In the genomic region with DNA sequence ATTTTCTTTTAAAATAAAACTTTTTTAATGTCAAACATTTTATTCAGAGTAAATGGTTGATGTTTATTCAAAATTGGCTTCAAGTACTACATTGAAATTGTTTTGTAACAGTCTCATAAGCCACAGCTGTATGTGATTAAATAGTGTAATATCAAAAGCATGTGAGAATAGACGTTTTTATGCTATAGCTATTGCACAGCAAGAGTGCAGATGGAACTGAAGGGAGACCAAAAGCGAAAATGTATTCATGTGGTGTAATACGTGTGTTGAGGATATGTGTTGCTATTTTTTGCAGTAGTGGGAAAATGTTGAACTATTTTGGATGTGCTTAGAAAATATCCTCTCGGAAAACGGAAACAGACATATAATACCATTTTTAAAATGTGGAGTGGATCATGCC, we compare ENCODE assay signal across 15 cellular contexts. TPM values are rescaled to one million over a fixed set of nuclear protein-coding genes. Genes with fewer than 3 reads are reported as not detected.
DNase-seq lines count a peak whose midpoint lies in the region; ATAC-seq, FAIRE-seq and TF ChIP-seq lines count a peak whose summit lies in the region.
"Had no signal": no experiment of that assay in that cellular context is flagged by ENCODE, and none has a peak within 500 bp of the region (broad histone marks: within the 10 kb centered on the region; RNA-seq: fewer than 3 reads in every experiment).

No MANE protein-coding gene starts in this region.

- H3K27me3 ChIP-seq in BE2C (no peaks in the 10 kb centered on the region), esophagus muscularis mucosa (no peaks in the 10 kb centered on the region), rectal smooth muscle tissue (ENCODE audit: control insufficient read depth, insufficient read depth, low read length) (no peaks in the 10 kb centered on the region)

- H3K4me3 ChIP-seq in BE2C (ENCODE audit: low read depth, low read length) (peak overlapping the region; percentile 52), esophagus muscularis mucosa (peak overlapping the region; percentile 63 to 74 (median 66)), rectal smooth muscle tissue (ENCODE audit: low read length) (peak overlapping the region; percentile 37)

- DNase-seq in BE2C (no peak), RCC 7860 (ENCODE audit: low spot score) (peak; percentile 16), esophagus muscularis mucosa (ENCODE audit: extremely low spot score) (no peak), GM10248 (ENCODE audit: extremely low spot score) (no peak)
- DNase-seq: activated naive CD4-positive, alpha-beta T cell; CD8-positive, alpha-beta T cell; dorsolateral prefrontal cortex; NCI-H1417; nephron progenitor cell; stimulated activated CD4-positive, alpha-beta T cell treated with anti-CD3 and anti-CD28 coated beads, Interleukin-2, amount 100 ng/mL, for 24 hours; stimulated activated naive CD8-positive, alpha-beta T cell treated with anti-CD3 and anti-CD28 coated beads, Interleukin-15, amount 100 ng/mL, for 72 hours had no signal

- intact Hi-C loops in esophagus muscularis mucosa (cut with DNase I), result loop anchor here (10.0 kb wide), 2 partner anchors 148 to 248 kb away; no protein-coding TSS in a partner anchor

- CTCF ChIA-PET in GM10248 (lab: Yijun Ruan, JAX), result no interaction called here

- H3K9me3 ChIP-seq in BE2C, result no peaks in the 10 kb centered on the region
- no peaks in the 10 kb centered on the region for H3K9me3 ChIP-seq in esophagus muscularis mucosa

- WGBS in esophagus muscularis mucosa, result 62% methylated on average over 5 of the region's 5 CpGs

- H3K36me3 ChIP-seq in BE2C, result no peaks in the 10 kb centered on the region
- no peaks in the 10 kb centered on the region for H3K36me3 ChIP-seq in esophagus muscularis mucosa
- H3K36me3 ChIP-seq in rectal smooth muscle tissue (ENCODE audit: control insufficient read depth, insufficient read depth, low read length), result no peaks in the 10 kb centered on the region

- FAIRE-seq in RCC 7860 (lab: Jason Lieb, UNC), result peak; percentile 37

- no peak for TF ChIP-seq POLR2A in esophagus muscularis mucosa (IDR thresholded peaks at IDR 0.05; ENCODE audit: low read depth)

- no peak overlapping the region for H3K9ac ChIP-seq in rectal smooth muscle tissue (ENCODE audit: low read length)

- TF ChIP-seq EP300 in esophagus muscularis mucosa (IDR thresholded peaks at IDR 0.05), result no peak

- peak overlapping the region; percentile 52 to 88 (median 73) for H3K27ac ChIP-seq in esophagus muscularis mucosa (replicated peaks in 1 of 4)
- peak overlapping the region; percentile 6 for H3K27ac ChIP-seq in rectal smooth muscle tissue (ENCODE audit: low read depth, low read length)

- no peaks in the 10 kb centered on the region for H3K4me1 ChIP-seq in BE2C
- H3K4me1 ChIP-seq in esophagus muscularis mucosa, result peaks cover 22 to 64% (median 46%) of the 10 kb centered on the region in 4 donors
- H3K4me1 ChIP-seq in rectal smooth muscle tissue (ENCODE audit: control insufficient read depth, insufficient read depth, low read length), result peaks cover 5% of the 10 kb centered on the region

- no peak for TF ChIP-seq CTCF in BE2C (IDR thresholded peaks at IDR 0.05; ENCODE audit: low read depth, low read length)
- no peak for TF ChIP-seq CTCF in esophagus muscularis mucosa (IDR thresholded peaks at IDR 0.05)
- no peak for TF ChIP-seq CTCF in GM10248 (IDR thresholded peaks at IDR 0.05; ENCODE audit: control extremely low read depth, extremely low read depth, low read depth, missing control alignments)

- POLR2A ChIA-PET in GM10248 (lab: Yijun Ruan, JAX), result no interaction called here

- ATAC-seq in HG03520 (IDR thresholded peaks at IDR 0.05; ENCODE audit: unreplicated experiment) (no peak), HG02642 (IDR thresholded peaks at IDR 0.05; ENCODE audit: poor library complexity, unreplicated experiment) (no peak), HG03175 (IDR thresholded peaks at IDR 0.05; ENCODE audit: unreplicated experiment) (no peak)
- ATAC-seq: CD8-positive, alpha-beta T cell; stimulated activated naive CD8-positive, alpha-beta T cell treated with anti-CD3 and anti-CD28 coated beads, Interleukin-15, amount 100 ng/mL, for 72 hours had no signal

RNA-seq across cellular contexts. Expression of gene RBMS3, which starts 6.0 kb away (rescaled TPM):
- polyA plus RNA-seq in BE2C (2012; ENCODE audit: insufficient read depth, insufficient read length, low read depth), result 29.4 TPM
- 10 to 100 TPM; 53.0 to 81.5 (median 61.2) TPM for total RNA-seq in esophagus muscularis mucosa
